ENCODE assay signal across 32 cellular contexts in the genomic region with DNA sequence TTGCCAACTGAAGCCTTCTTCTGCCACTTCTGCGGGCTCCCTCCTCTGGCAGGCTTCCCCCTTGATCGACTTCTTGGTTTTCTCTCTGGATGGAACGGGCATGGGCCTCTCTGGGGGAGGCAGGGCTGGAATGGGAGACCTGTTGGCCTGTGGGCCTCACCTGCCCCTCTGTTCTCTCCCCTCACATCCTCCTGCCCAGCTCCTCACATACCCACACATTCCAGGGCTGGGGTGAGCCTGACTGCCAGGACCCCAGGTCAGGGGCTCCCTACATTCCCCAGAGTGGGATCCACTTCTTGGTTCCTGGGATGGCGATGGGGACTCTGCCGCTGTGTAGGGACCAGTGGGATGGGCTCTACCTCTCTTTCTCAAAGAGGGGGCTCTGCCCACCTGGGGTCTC. TPM values are rescaled to one million over a fixed set of nuclear protein-coding genes. Genes with fewer than 3 reads are reported as not detected.
A peak's percentile ranks its signal among the peaks of the same experiment; 100 is the strongest.
DNase-seq lines count a peak whose midpoint lies in the region; ATAC-seq and TF ChIP-seq lines count a peak whose summit lies in the region.
"Had no signal": no experiment of that assay in that cellular context is flagged by ENCODE, and none has a peak within 500 bp of the region (broad histone marks: within the 10 kb centered on the region; RNA-seq: fewer than 3 reads in every experiment).

No MANE protein-coding gene starts in this region.

- H3K27me3 Mint-ChIP-seq in activated CD4-positive, alpha-beta memory T cell treated with anti-CD3 and anti-CD28 coated beads for 36 hours, result no peaks in the 10 kb centered on the region
- no peaks in the 10 kb centered on the region for H3K27me3 Mint-ChIP-seq in activated CD4-positive, alpha-beta memory T cell treated with anti-CD3 and anti-CD28 coated beads, Interleukin-2, amount 10 ng/mL, durations not matched to agents 7 days and 5 days
- no peaks in the 10 kb centered on the region for H3K27me3 Mint-ChIP-seq in stimulated activated naive CD8-positive, alpha-beta T cell treated with anti-CD3 and anti-CD28 coated beads, Interleukin-15, Interleukin-2, amounts not matched to agents 100 ng/mL and 50 ng/mL, for 24 hours
- H3K27me3 Mint-ChIP-seq: effector memory CD8-positive, alpha-beta T cell; memory B cell had no signal

- H3K27ac Mint-ChIP-seq in activated CD4-positive, alpha-beta memory T cell treated with anti-CD3 and anti-CD28 coated beads for 36 hours, result no peak overlapping the region
- no peak overlapping the region for H3K27ac Mint-ChIP-seq in activated CD4-positive, alpha-beta memory T cell treated with anti-CD3 and anti-CD28 coated beads, Interleukin-2, amount 10 ng/mL, durations not matched to agents 7 days and 5 days
- H3K27ac Mint-ChIP-seq in stimulated activated naive CD8-positive, alpha-beta T cell treated with anti-CD3 and anti-CD28 coated beads, Interleukin-15, Interleukin-2, amounts not matched to agents 100 ng/mL and 50 ng/mL, for 24 hours, result peak overlapping the region; percentile 11

- in situ Hi-C loops in gastrocnemius medialis (cut with MboI; ENCODE audit: low sequenced_read_pairs in 4 of 4), result no loop called here

- ATAC-seq in stimulated activated naive CD8-positive, alpha-beta T cell treated with anti-CD3 and anti-CD28 coated beads, Interleukin-15, Interleukin-2, amounts not matched to agents 100 U/mL and 50 U/mL, for 24 hours, result no peak
- ATAC-seq in gastrocnemius medialis, result no peak
- ATAC-seq: effector memory CD8-positive, alpha-beta T cell; esophagus mucosa; HCT116; left colon had no signal

- POLR2A ChIA-PET in activated CD4-positive, alpha-beta memory T cell treated with anti-CD3 and anti-CD28 coated beads for 36 hours (lab: Charles Lee), result no interaction called here
- POLR2A ChIA-PET in activated CD4-positive, alpha-beta memory T cell treated with anti-CD3 and anti-CD28 coated beads, Interleukin-2, amount 10 ng/mL, durations not matched to agents 7 days and 5 days (lab: Charles Lee), result no interaction called here

- CTCF ChIA-PET in activated CD4-positive, alpha-beta memory T cell treated with anti-CD3 and anti-CD28 coated beads for 36 hours (lab: Charles Lee), result interaction anchor here (0.9 kb wide), 1 partner anchor 49 kb away, joined by 3 read pairs; a partner anchor contains a TSS
- CTCF ChIA-PET in activated CD4-positive, alpha-beta memory T cell treated with anti-CD3 and anti-CD28 coated beads, Interleukin-2, amount 10 ng/mL, durations not matched to agents 7 days and 5 days (lab: Charles Lee), result no interaction called here

- H3K27me3 ChIP-seq in gastrocnemius medialis, result no peaks in the 10 kb centered on the region
- H3K27me3 ChIP-seq in testis, result no peaks in the 10 kb centered on the region
- H3K27me3 ChIP-seq: brain microvascular endothelial cell, MG63, neutrophil, upper lobe of left lung had no signal

- no peak overlapping the region for H3K4me3 Mint-ChIP-seq in activated CD4-positive, alpha-beta memory T cell treated with anti-CD3 and anti-CD28 coated beads for 36 hours
- no peak overlapping the region for H3K4me3 Mint-ChIP-seq in activated CD4-positive, alpha-beta memory T cell treated with anti-CD3 and anti-CD28 coated beads, Interleukin-2, amount 10 ng/mL, durations not matched to agents 7 days and 5 days
- no peak overlapping the region for H3K4me3 Mint-ChIP-seq in stimulated activated naive CD8-positive, alpha-beta T cell treated with anti-CD3 and anti-CD28 coated beads, Interleukin-15, Interleukin-2, amounts not matched to agents 100 ng/mL and 50 ng/mL, for 24 hours
- H3K4me3 Mint-ChIP-seq: CD14-positive monocyte; effector memory CD8-positive, alpha-beta T cell; memory B cell had no signal

- intact Hi-C loops in activated CD4-positive, alpha-beta memory T cell treated with anti-CD3 and anti-CD28 coated beads for 36 hours (cut with micrococcal nuclease), result no loop called here
- intact Hi-C loops in gastrocnemius medialis (cut with DNase I; ENCODE audit: low total_unique reads), result no loop called here
- intact Hi-C loops in testis (cut with DNase I; ENCODE audit: low total_unique reads), result no loop called here

- H3K4me3 ChIP-seq in gastrocnemius medialis (no peak overlapping the region), testis (no peak overlapping the region)
- H3K4me3 ChIP-seq: MG63, psoas muscle, upper lobe of left lung had no signal

- peaks cover 30% of the 10 kb centered on the region for H3K36me3 Mint-ChIP-seq in activated CD4-positive, alpha-beta memory T cell treated with anti-CD3 and anti-CD28 coated beads for 36 hours
- H3K36me3 Mint-ChIP-seq in activated CD4-positive, alpha-beta memory T cell treated with anti-CD3 and anti-CD28 coated beads, Interleukin-2, amount 10 ng/mL, durations not matched to agents 7 days and 5 days (ENCODE audit: low read depth), result peaks cover 61% of the 10 kb centered on the region
- H3K36me3 Mint-ChIP-seq in stimulated activated naive CD8-positive, alpha-beta T cell treated with anti-CD3 and anti-CD28 coated beads, Interleukin-15, Interleukin-2, amounts not matched to agents 100 ng/mL and 50 ng/mL, for 24 hours (ENCODE audit: low read depth), result peaks cover 40% of the 10 kb centered on the region

- H3K27ac ChIP-seq in gastrocnemius medialis (peak overlapping the region; percentile 42 to 75 (median 64)), testis (no peak overlapping the region)
- H3K27ac ChIP-seq: 22Rv1, brain microvascular endothelial cell, psoas muscle, VCaP had no signal

- no peaks in the 10 kb centered on the region for H3K9me3 Mint-ChIP-seq in activated CD4-positive, alpha-beta memory T cell treated with anti-CD3 and anti-CD28 coated beads for 36 hours
- H3K9me3 Mint-ChIP-seq in activated CD4-positive, alpha-beta memory T cell treated with anti-CD3 and anti-CD28 coated beads, Interleukin-2, amount 10 ng/mL, durations not matched to agents 7 days and 5 days, result no peaks in the 10 kb centered on the region
- H3K9me3 Mint-ChIP-seq in stimulated activated naive CD8-positive, alpha-beta T cell treated with anti-CD3 and anti-CD28 coated beads, Interleukin-15, Interleukin-2, amounts not matched to agents 100 ng/mL and 50 ng/mL, for 24 hours, result no peaks in the 10 kb centered on the region
- H3K9me3 Mint-ChIP-seq: CD14-positive monocyte; effector memory CD8-positive, alpha-beta T cell; memory B cell had no signal

- DNase-seq in activated CD4-positive, alpha-beta memory T cell treated with anti-CD3 and anti-CD28 coated beads for 36 hours, result peak; percentile 2
- no peak for DNase-seq in activated CD4-positive, alpha-beta memory T cell treated with anti-CD3 and anti-CD28 coated beads, Interleukin-2, amount 10 ng/mL, durations not matched to agents 7 days and 5 days
- no peak for DNase-seq in stimulated activated naive CD8-positive, alpha-beta T cell treated with anti-CD3 and anti-CD28 coated beads, Interleukin-15, Interleukin-2, amounts not matched to agents 100 U/mL and 50 U/mL, for 24 hours
- DNase-seq in gastrocnemius medialis (no peak), testis (no peak), NCI-H2081 treated with DMSO at 0.1 percent for 48 hours (lab: John Stamatoyannopoulos, UW) (no peak), NOMO-1 (lab: John Stamatoyannopoulos, UW; ENCODE audit: unreplicated experiment in 2 of 2) (no peak)
- DNase-seq: activated CD4-positive, alpha-beta T cell treated with anti-CD3 and anti-CD28 coated beads for 4 hours; brain microvascular endothelial cell; cortex of kidney; effector memory CD8-positive, alpha-beta T cell; foreskin melanocyte; left colon; MG63; NCI-H1105 treated with DMSO at 0.1 percent for 48 hours; NCI-H2029 treated with DMSO at 0.1 percent for 48 hours; NCI-H2227 treated with DMSO at 0.1 percent for 48 hours; psoas muscle; SIG-M5; stimulated activated CD4-positive, alpha-beta T cell treated with anti-CD3 and anti-CD28 coated beads, Interleukin-15, amount 100 ng/mL, for 24 hours; T-helper 9 cell had no signal

- peaks cover 11% of the 10 kb centered on the region for H3K4me1 Mint-ChIP-seq in activated CD4-positive, alpha-beta memory T cell treated with anti-CD3 and anti-CD28 coated beads for 36 hours (ENCODE audit: low read depth)
- peaks cover 18% of the 10 kb centered on the region for H3K4me1 Mint-ChIP-seq in activated CD4-positive, alpha-beta memory T cell treated with anti-CD3 and anti-CD28 coated beads, Interleukin-2, amount 10 ng/mL, durations not matched to agents 7 days and 5 days
- H3K4me1 Mint-ChIP-seq in stimulated activated naive CD8-positive, alpha-beta T cell treated with anti-CD3 and anti-CD28 coated beads, Interleukin-15, Interleukin-2, amounts not matched to agents 100 ng/mL and 50 ng/mL, for 24 hours (ENCODE audit: low read depth), result peaks cover 27% of the 10 kb centered on the region

- H3K9me3 ChIP-seq in gastrocnemius medialis (no peaks in the 10 kb centered on the region), testis (no peaks in the 10 kb centered on the region)
- H3K9me3 ChIP-seq: MG63, neutrophil, psoas muscle, upper lobe of left lung had no signal

- TF ChIP-seq CTCF in gastrocnemius medialis (IDR thresholded peaks at IDR 0.05 in 4 of 5, conservative IDR thresholded peaks at IDR 0.05 in 1 of 5) (no peak), testis (IDR thresholded peaks at IDR 0.05) (no peak)

- 93 to 95% methylated on average over 5 of the region's 5 CpGs for WGBS in testis, 2 donors

- no peak for TF ChIP-seq POLR2A in gastrocnemius medialis (IDR thresholded peaks at IDR 0.05)
- no peak for TF ChIP-seq POLR2A in testis (IDR thresholded peaks at IDR 0.05)

- H3K36me3 ChIP-seq in gastrocnemius medialis (peaks cover 0 to 26% of the 10 kb centered on the region in 2 donors), testis (ENCODE audit: low read depth, missing control alignments) (no peaks in the 10 kb centered on the region)

- H3K4me1 ChIP-seq in gastrocnemius medialis (peaks cover 26 to 40% of the 10 kb centered on the region in 2 donors), testis (no peaks in the 10 kb centered on the region)

RNA-seq across cellular contexts. Expression of a gene that starts 48.3 kb away (rescaled TPM):
- not detected for total RNA-seq in activated CD4-positive, alpha-beta memory T cell treated with anti-CD3 and anti-CD28 coated beads for 36 hours
- total RNA-seq in activated CD4-positive, alpha-beta memory T cell treated with anti-CD3 and anti-CD28 coated beads, Interleukin-2, amount 10 ng/mL, durations not matched to agents 7 days and 5 days, result not detected
- total RNA-seq in gastrocnemius medialis (not detected), testis (10 to 100 TPM in 1 of 2 donors, 1 to 10 TPM in 1; 6.3 to 11.6 TPM)
- polyA plus RNA-seq in testis (ENCODE audit: insufficient read depth, low read depth, low replicate concordance), result 5.8 TPM
- total RNA-seq: Daoy, esophagus mucosa, HT1080, left colon, psoas muscle, upper lobe of left lung had no signal
- polyA plus RNA-seq: CD14-positive monocyte had no signal

RNA-seq across cellular contexts. Expression of a gene that starts 49.1 kb away (rescaled TPM):
- total RNA-seq in activated CD4-positive, alpha-beta memory T cell treated with anti-CD3 and anti-CD28 coated beads for 36 hours, result 100 to 1,000 TPM; 134 to 139 TPM
- total RNA-seq in activated CD4-positive, alpha-beta memory T cell treated with anti-CD3 and anti-CD28 coated beads, Interleukin-2, amount 10 ng/mL, durations not matched to agents 7 days and 5 days, result 100 to 1,000 TPM; 193 to 196 TPM
- total RNA-seq in gastrocnemius medialis (10 to 100 TPM; 10.7 to 24.1 (median 20.5) TPM), testis (10 to 100 TPM; 60.3 to 83.2 TPM)
- 58.2 TPM for polyA plus RNA-seq in testis (ENCODE audit: insufficient read depth, low read depth, low replicate concordance)

Comparison
In these comparisons a context has a peak if more than half of its experiments do, and no peak if none do; other contexts are left out.
1. H3K27ac ChIP-seq: peak in gastrocnemius medialis (4 of 4); none in testis (0 of 2).
2. RNA of a gene that starts 48.3 kb away (total RNA-seq): 6.3 to 11.6 TPM in testis; not detected in activated CD4-positive, alpha-beta memory T cell treated with anti-CD3 and anti-CD28 coated beads, Interleukin-2, amount 10 ng/mL, durations not matched to agents 7 days and 5 days, not detected in activated CD4-positive, alpha-beta memory T cell treated with anti-CD3 and anti-CD28 coated beads for 36 hours and not detected in gastrocnemius medialis; every median in the first group is over 4 times any median in the second.